Comparison of ENCODE assay signal across 20 cellular contexts in the genomic region with DNA sequence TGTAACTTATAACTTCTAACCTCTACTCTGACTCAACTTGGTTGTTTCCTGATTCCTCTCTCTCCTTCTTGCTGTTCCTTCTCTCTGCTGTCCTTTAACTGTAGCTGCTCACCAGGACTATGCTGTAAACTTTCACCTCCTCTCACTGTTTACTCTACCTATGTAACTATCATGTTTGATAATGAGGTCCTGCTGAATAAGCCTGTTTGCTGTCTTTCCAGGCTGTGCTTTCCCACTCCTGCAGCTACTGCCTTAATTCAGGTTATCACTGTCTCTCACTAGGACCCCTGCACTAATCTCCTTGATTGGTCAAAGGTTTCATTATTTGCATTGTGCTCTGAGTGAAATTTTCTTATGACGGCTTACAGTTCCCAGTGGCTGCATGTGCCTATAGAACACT.
"Had no signal": no experiment of that assay in that cellular context is flagged by ENCODE, and none has a peak within 500 bp of the region (broad histone marks: within the 10 kb centered on the region; RNA-seq: fewer than 3 reads in every experiment).

No MANE protein-coding gene starts in this region.

- H3K27ac Mint-ChIP-seq: IgD-negative memory B cell had no signal

- H3K4me2 ChIP-seq: KMS-11, SK-N-SH had no signal

- H3K4me1 Mint-ChIP-seq: IgD-negative memory B cell had no signal

- H3K4me3 Mint-ChIP-seq: IgD-negative memory B cell had no signal

- H3K27me3 Mint-ChIP-seq: IgD-negative memory B cell had no signal

- H3K9me3 ChIP-seq: SK-N-SH had no signal

- DNase-seq: Kasumi-1; MM.1S; NCI-H1092 treated with DMSO at 0.1 percent for 48 hours; NCI-H1436; NCI-H187; NCI-H2029; NCI-H2081 treated with DMSO at 0.1 percent for 48 hours; NCI-H2171 treated with DMSO at 0.1 percent for 48 hours; NCI-H345; NCI-H446 treated with DMSO at 0.1 percent for 48 hours; NCI-H510A treated with DMSO at 0.1 percent for 48 hours; NCI-H526; NK-92 treated with Interleukin-12 subunit alpha and Interleukin-12 subunit beta, amount 100 ng/mL, for 24 hours; PC-3; SHP77; SK-N-SH had no signal

- FAIRE-seq: K562 had no signal

- H3K27ac ChIP-seq: KMS-11, RWPE1 had no signal

- H3K4me3 ChIP-seq: K562 had no signal

- H3K9ac ChIP-seq: KMS-11, SK-N-SH had no signal

- H3K36me3 Mint-ChIP-seq: IgD-negative memory B cell had no signal
